ENCODE assay signal across 28 cellular contexts in genomic region chr3:101461451-101461850, GRCh38.
"Had no signal": no experiment of that assay in that cellular context is flagged by ENCODE, and none has a peak within 500 bp of the region (broad histone marks: within the 10 kb centered on the region; RNA-seq: fewer than 3 reads in every experiment).

No MANE protein-coding gene starts in this region.

- H3K9me3 ChIP-seq: MG63, SJSA1 had no signal

- H3K4me1 ChIP-seq: SJSA1 had no signal

- H3K27ac Mint-ChIP-seq: activated CD8-positive, alpha-beta T cell treated with anti-CD3 and anti-CD28 coated beads, Interleukin-2, amount 10 ng/mL, durations not matched to agents 7 days and 5 days; activated naive CD4-positive, alpha-beta T cell treated with anti-CD3 and anti-CD28 coated beads for 36 hours; brain; IgD-negative memory B cell; T-helper 1 cell treated with Interleukin-12 subunit alpha and Interleukin-12 subunit beta and Interleukin-4 antibody, amounts not matched to agents 30 μg/mL and 1 μg/mL, for 36 hours; WTC11 had no signal

- H3K4me3 ChIP-seq: MG63, SJSA1 had no signal

- H3K9me3 Mint-ChIP-seq: T-helper 1 cell treated with Interleukin-12 subunit alpha and Interleukin-12 subunit beta and Interleukin-4 antibody, amounts not matched to agents 30 μg/mL and 1 μg/mL, for 36 hours had no signal

- H3K27me3 Mint-ChIP-seq: IgD-negative memory B cell had no signal

- DNase-seq: activated CD4-positive, alpha-beta T cell treated with anti-CD3 and anti-CD28 coated beads for 48 hours; activated CD4-positive, alpha-beta T cell treated with anti-CD3 and anti-CD28 coated beads, Interleukin-2, amount 50 U/mL, for 4 hours; activated CD4-positive, CD25-positive, alpha-beta regulatory T cell treated with anti-CD3 and anti-CD28 coated beads, Interleukin-2, amount 50 U/mL, for 72 hours; activated CD8-positive, alpha-beta memory T cell treated with anti-CD3 and anti-CD28 coated beads, Interleukin-2, amount 50 U/mL, for 48 hours; activated CD8-positive, alpha-beta T cell treated with anti-CD3 and anti-CD28 coated beads, Interleukin-2, amount 10 ng/mL, durations not matched to agents 7 days and 5 days; activated effector memory CD4-positive, alpha-beta T cell treated with anti-CD3 and anti-CD28 coated beads, Interleukin-2, amount 50 U/mL, for 16 hours; activated naive CD4-positive, alpha-beta T cell treated with anti-CD3 and anti-CD28 coated beads for 36 hours; activated T-cell treated with anti-CD3 and anti-CD28 coated beads, Interleukin-2, amount 50 U/mL, for 1 hour; amniotic stem cell; MG63; NCI-H1092 treated with DMSO at 0.1 percent for 48 hours; NCI-H1436; NCI-H1694 treated with DMSO at 0.1 percent for 48 hours; NCI-H2029 treated with DMSO at 0.1 percent for 48 hours; NCI-H446; NCI-H524; PC-3; SHP77; SW 1271; T-helper 9 cell had no signal

- FAIRE-seq: RCC 7860 had no signal

- ATAC-seq: activated CD8-positive, alpha-beta T cell treated with anti-CD3 and anti-CD28 coated beads, Interleukin-2, amount 10 ng/mL, durations not matched to agents 7 days and 5 days; PC-3; SK-N-SH treated with all-trans-retinoic acid at 6 μM for 48 hours; WTC11 had no signal

- H3K4me2 ChIP-seq: KMS-11 had no signal

- H3K27ac ChIP-seq: KMS-11, SJSA1 had no signal

- H3K4me3 Mint-ChIP-seq: activated CD8-positive, alpha-beta T cell treated with anti-CD3 and anti-CD28 coated beads, Interleukin-2, amount 10 ng/mL, durations not matched to agents 7 days and 5 days; activated naive CD4-positive, alpha-beta T cell treated with anti-CD3 and anti-CD28 coated beads for 36 hours; brain; T-helper 1 cell treated with Interleukin-12 subunit alpha and Interleukin-12 subunit beta and Interleukin-4 antibody, amounts not matched to agents 30 μg/mL and 1 μg/mL, for 36 hours; WTC11 had no signal
